8 cellular contexts compared by ENCODE assay signal in genomic region chr17:35588196-35588920, GRCh38. TPM values are rescaled to one million over a fixed set of nuclear protein-coding genes. Genes with fewer than 3 reads are reported as not detected.
DNase-seq lines count a peak whose midpoint lies in the region; ATAC-seq and TF ChIP-seq lines count a peak whose summit lies in the region.

No MANE protein-coding gene starts in this region.

- H3K4me1 Mint-ChIP-seq in chondrocyte (ENCODE audit: low read depth) (peaks cover 43% of the 10 kb centered on the region), naive B cell (peaks cover 14 to 43% (median 26%) of the 10 kb centered on the region in 3 donors)

- ATAC-seq in naive B cell (ENCODE audit: low read depth in 2 of 2) (no peak), HG03442 (IDR thresholded peaks at IDR 0.05; ENCODE audit: unreplicated experiment) (no peak), GM19035 (IDR thresholded peaks at IDR 0.05; ENCODE audit: unreplicated experiment) (no peak)

- H3K27ac Mint-ChIP-seq in chondrocyte (ENCODE audit: unreplicated experiment) (peak overlapping the region; percentile 100), naive B cell (peak overlapping the region; percentile 44 to 99 (median 96))

- TF ChIP-seq CTCF in chondrocyte (IDR thresholded peaks at IDR 0.05), result no peak

- peak; percentile 61 for DNase-seq in ELF-1 (ENCODE audit: low read depth, low spot score)
- peak; percentile 81 for DNase-seq in NCI-H226
- no peak for DNase-seq in chondrocyte (ENCODE audit: low spot score)
- no peak for DNase-seq in naive B cell
- no peak for DNase-seq in AG08395 (ENCODE audit: low spot score)
- no peak for DNase-seq in hippocampal formation (lab: John Stamatoyannopoulos, UW)

- peak overlapping the region; percentile 100 for H3K4me3 Mint-ChIP-seq in chondrocyte (ENCODE audit: unreplicated experiment)
- peak overlapping the region; percentile 90 to 100 (median 98) for H3K4me3 Mint-ChIP-seq in naive B cell

- peaks cover 4% of the 10 kb centered on the region for H3K36me3 Mint-ChIP-seq in chondrocyte (ENCODE audit: low read depth)
- H3K36me3 Mint-ChIP-seq in naive B cell, result peaks cover 0 to 7% of the 10 kb centered on the region in 2 donors

- no peaks in the 10 kb centered on the region for H3K9me3 Mint-ChIP-seq in chondrocyte (ENCODE audit: low read depth)
- H3K9me3 Mint-ChIP-seq in naive B cell, result no peaks in the 10 kb centered on the region

- H3K27me3 Mint-ChIP-seq in chondrocyte (ENCODE audit: low read depth) (no peaks in the 10 kb centered on the region), naive B cell (peaks cover 0 to 15% (median 7%) of the 10 kb centered on the region in 3 donors)

RNA-seq across cellular contexts. Expression of gene AP2B1, which starts 1.2 kb away (rescaled TPM):
- total RNA-seq in chondrocyte, result 182 to 197 TPM (median 187 TPM) in 3 replicates
- polyA plus RNA-seq in naive B cell (ENCODE audit: low read depth in 6 of 6), result 10 to 100 TPM; 34.1 to 52.1 (median 40.8) TPM

RNA-seq across cellular contexts. Expression of gene PEX12, which starts 10.0 kb away (rescaled TPM):
- total RNA-seq in chondrocyte, result 5.5 to 8.9 TPM (median 5.6 TPM) in 3 replicates
- 1 to 10 TPM; 1.6 to 2.6 (median 2.4) TPM for polyA plus RNA-seq in naive B cell (ENCODE audit: low read depth in 6 of 6)

RNA-seq across cellular contexts. Expression of gene SLFN14, which starts 27.7 kb away (rescaled TPM):
- total RNA-seq in chondrocyte, result not detected in 3 replicates
- under 1 TPM in 2 of 6 donors, not detected in 4; 0.09 to 0.36 TPM for polyA plus RNA-seq in naive B cell (ENCODE audit: low read depth in 6 of 6)

RNA-seq across cellular contexts. Expression of gene SLFN12L, which starts 50.9 kb away (rescaled TPM):
- not detected in 3 replicates for total RNA-seq in chondrocyte
- under 1 TPM in 4 of 6 donors, not detected in 2; 0.09 to 0.23 (median 0.18) TPM for polyA plus RNA-seq in naive B cell (ENCODE audit: low read depth in 6 of 6)

Comparison
In these comparisons a context has a peak if more than half of its experiments do, and no peak if none do; other contexts are left out.
1. DNase-seq: peak in ELF-1 (single experiment) and NCI-H226 (single experiment); none in chondrocyte (single experiment), naive B cell (single experiment), AG08395 (single experiment) and hippocampal formation (0 of 2).